Comparison of ENCODE assay signal across 15 cellular contexts in the genomic region with DNA sequence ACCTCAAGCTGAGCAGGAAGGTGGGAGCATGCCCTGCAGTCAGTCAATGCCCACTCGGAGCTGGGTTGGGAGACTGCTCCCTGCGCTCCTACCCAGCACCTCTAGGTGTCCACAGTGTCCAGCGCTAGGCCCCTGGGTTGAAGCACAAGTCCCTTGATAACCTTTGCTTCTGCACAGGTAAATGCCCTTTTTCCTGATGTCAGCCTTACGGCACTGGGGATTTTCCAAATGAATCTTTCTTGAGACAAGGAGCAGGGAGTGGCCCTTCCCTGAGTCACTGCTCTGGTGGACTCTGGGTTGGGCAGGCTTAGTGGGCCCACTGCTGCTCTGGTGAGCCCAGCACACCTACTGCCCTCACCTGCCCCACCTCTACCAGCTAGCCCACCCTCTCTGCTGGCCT.
DNase-seq lines count a peak whose midpoint lies in the region; ATAC-seq, FAIRE-seq and TF ChIP-seq lines count a peak whose summit lies in the region.
"Had no signal": no experiment of that assay in that cellular context is flagged by ENCODE, and none has a peak within 500 bp of the region (broad histone marks: within the 10 kb centered on the region; RNA-seq: fewer than 3 reads in every experiment).

No MANE protein-coding gene starts in this region.

- TF ChIP-seq CTCF in bronchial epithelial cell (IDR thresholded peaks at IDR 0.05; ENCODE audit: insufficient read depth, low read length, severe bottlenecking) (no peak), left lung (IDR thresholded peaks at IDR 0.05) (no peak), A673 (conservative IDR thresholded peaks at IDR 0.05; ENCODE audit: low read depth, low read length) (no peak), uterus (IDR thresholded peaks at IDR 0.05) (no peak)

- CTCF ChIA-PET in A673 (lab: Charles Lee) = no interaction called here

- peak; percentile 77 for ATAC-seq in left lung

- no peaks in the 10 kb centered on the region for H3K36me3 ChIP-seq in bronchial epithelial cell (ENCODE audit: control insufficient read depth, insufficient read depth, low read length)
- H3K36me3 ChIP-seq in left lung = no peaks in the 10 kb centered on the region
- H3K36me3 ChIP-seq in A673 (ENCODE audit: insufficient read depth, low read length, poor library complexity, severe bottlenecking) = no peaks in the 10 kb centered on the region
- H3K36me3 ChIP-seq in uterus = no peaks in the 10 kb centered on the region
- H3K36me3 ChIP-seq: esophagus squamous epithelium had no signal

- H3K4me1 ChIP-seq in left lung = no peaks in the 10 kb centered on the region
- H3K4me1 ChIP-seq in A673 (ENCODE audit: insufficient read depth, low read length, poor library complexity, severe bottlenecking) = no peaks in the 10 kb centered on the region
- H3K4me1 ChIP-seq in uterus = no peaks in the 10 kb centered on the region

- no peaks in the 10 kb centered on the region for H3K27me3 ChIP-seq in bronchial epithelial cell (ENCODE audit: control insufficient read depth, insufficient read depth, low read length)
- H3K27me3 ChIP-seq in left lung = no peaks in the 10 kb centered on the region
- no peaks in the 10 kb centered on the region for H3K27me3 ChIP-seq in A673 (replicated peaks; ENCODE audit: insufficient read depth, low read depth, low read length, poor library complexity)
- no peaks in the 10 kb centered on the region for H3K27me3 ChIP-seq in uterus
- H3K27me3 ChIP-seq: esophagus squamous epithelium had no signal

- BruUV-seq in A673 (replicated peaks; lab: Mats Ljungman, UMichigan) = no TSS peak

- H3K9me3 ChIP-seq in left lung (no peaks in the 10 kb centered on the region), A673 (ENCODE audit: low read depth, low read length, poor library complexity, severe bottlenecking) (no peaks in the 10 kb centered on the region), uterus (no peaks in the 10 kb centered on the region)
- H3K9me3 ChIP-seq: esophagus squamous epithelium had no signal

- DNase-seq in COLO668 (lab: John Stamatoyannopoulos, UW; ENCODE audit: unreplicated experiment) (peak; percentile 21), HuH-7.5 (ENCODE audit: low spot score) (peak; percentile 31), bronchial epithelial cell (ENCODE audit: low read depth) (peak; percentile 33), left lung (no peak), hippocampal formation (lab: John Stamatoyannopoulos, UW) (no peak), A673 (ENCODE audit: low spot score) (no peak), uterus (no peak)
- no peak for DNase-seq in activated naive CD4-positive, alpha-beta T cell treated with Interleukin-2 at 50 U/mL for 16 hours
- DNase-seq: activated CD4-positive, alpha-beta memory T cell treated with anti-CD3 and anti-CD28 coated beads, Interleukin-2, amount 10 ng/mL, durations not matched to agents 7 days and 5 days; activated effector memory CD4-positive, alpha-beta T cell treated with anti-CD3 and anti-CD28 coated beads, Interleukin-2, amount 50 U/mL, for 16 hours; CD4-positive, CD25-positive, alpha-beta regulatory T cell; esophagus squamous epithelium; immature natural killer cell; NCI-H1105; retina had no signal

- FAIRE-seq in bronchial epithelial cell (lab: Jason Lieb, UNC) = no peak

- no peak for TF ChIP-seq POLR2A in uterus (IDR thresholded peaks at IDR 0.05)

- intact Hi-C loops in left lung (cut with DNase I) = no loop called here
- intact Hi-C loops in A673 (cut with micrococcal nuclease; ENCODE audit: unreplicated experiment) = no loop called here
- intact Hi-C loops in uterus (cut with DNase I; ENCODE audit: low total_unique reads) = no loop called here

- POLR2A ChIA-PET in A673 (lab: Charles Lee; ENCODE audit: low non-redundant PET) = no interaction called here

- H3K27ac ChIP-seq in left lung (no peak overlapping the region), A673 (ENCODE audit: low read depth, low read length, poor library complexity, severe bottlenecking) (no peak overlapping the region), uterus (no peak overlapping the region)
- H3K27ac ChIP-seq: esophagus squamous epithelium had no signal

- H3K4me3 ChIP-seq in bronchial epithelial cell (ENCODE audit: low read depth, low read length) (no peak overlapping the region), left lung (no peak overlapping the region), A673 (ENCODE audit: low read depth, low read length, poor library complexity, severe bottlenecking) (no peak overlapping the region), uterus (no peak overlapping the region)
- H3K4me3 ChIP-seq: esophagus squamous epithelium had no signal

Comparison
In these comparisons a context has a peak if more than half of its experiments do, and no peak if none do; other contexts are left out.
1. DNase-seq: peak in COLO668 (single experiment), HuH-7.5 (single experiment) and bronchial epithelial cell (single experiment); none in left lung (0 of 2), hippocampal formation (0 of 2), A673 (single experiment), uterus (0 of 2) and activated naive CD4-positive, alpha-beta T cell treated with Interleukin-2 at 50 U/mL for 16 hours (single experiment).